In genomic region chr5:99664972-99665371, GRCh38 we compare ENCODE assay signal across 10 cellular contexts.
"Had no signal": no experiment of that assay in that cellular context is flagged by ENCODE, and none has a peak within 500 bp of the region (broad histone marks: within the 10 kb centered on the region; RNA-seq: fewer than 3 reads in every experiment).

No MANE protein-coding gene starts in this region.

- H2AFZ ChIP-seq: GM23248 had no signal

- H3K4me2 ChIP-seq: KMS-11 had no signal

- H3K4me1 ChIP-seq: HAP-1 had no signal

- ATAC-seq: HCT116 had no signal

- H3K27ac ChIP-seq: GM23248, HL-60, KMS-11 had no signal

- H3K9ac ChIP-seq: GM23248, KMS-11 had no signal

- H3K9me3 ChIP-seq: HAP-1 had no signal

- H3K36me3 ChIP-seq: HAP-1 had no signal

- H3K4me3 ChIP-seq: GM23248, HAP-1 had no signal

- DNase-seq: GM23248, GOT3, H7, HFFc6, Karpas-422, KBM-7 had no signal
